ENCODE assay signal across 11 cellular contexts in genomic region chr12:1911598-1912575, GRCh38. TPM values are rescaled to one million over a fixed set of nuclear protein-coding genes. Genes with fewer than 3 reads are reported as not detected.
DNase-seq lines count a peak whose midpoint lies in the region; ATAC-seq and TF ChIP-seq lines count a peak whose summit lies in the region.
"Had no signal": no experiment of that assay in that cellular context is flagged by ENCODE, and none has a peak within 500 bp of the region (broad histone marks: within the 10 kb centered on the region; RNA-seq: fewer than 3 reads in every experiment).

No MANE protein-coding gene starts in this region.

- H3K9me2 ChIP-seq in MM.1S (replicated peaks; ENCODE audit: insufficient read depth, low read length), result no peaks in the 10 kb centered on the region

- no peaks in the 10 kb centered on the region for H3K79me2 ChIP-seq in MM.1S (ENCODE audit: low read length)

- H3K9me3 ChIP-seq in lower lobe of right lung (no peaks in the 10 kb centered on the region), MM.1S (replicated peaks; ENCODE audit: insufficient read depth, low read length) (no peaks in the 10 kb centered on the region)

- H3K27me3 ChIP-seq in lower lobe of right lung (ENCODE audit: low read depth), result no peaks in the 10 kb centered on the region
- no peaks in the 10 kb centered on the region for H3K27me3 ChIP-seq in MM.1S (replicated peaks; ENCODE audit: insufficient read depth, low read length)

- H3K4me1 ChIP-seq in lower lobe of right lung, result peaks cover 6% of the 10 kb centered on the region
- H3K4me1 ChIP-seq in MM.1S (ENCODE audit: low read length), result no peaks in the 10 kb centered on the region

- intact Hi-C loops in lower lobe of right lung (cut with DNase I), result no loop called here

- no peak for ATAC-seq in lower lobe of right lung
- ATAC-seq in GM18867 (IDR thresholded peaks at IDR 0.05; ENCODE audit: unreplicated experiment), result no peak
- ATAC-seq: stimulated activated naive CD8-positive, alpha-beta T cell treated with anti-CD3 and anti-CD28 coated beads, Interleukin-15, Interleukin-2, amounts not matched to agents 100 U/mL and 50 U/mL, for 24 hours had no signal

- TF ChIP-seq CTCF in lower lobe of right lung (IDR thresholded peaks at IDR 0.05) (no peak), MM.1S (IDR thresholded peaks at IDR 0.05; ENCODE audit: low read length) (no peak)

- no peaks in the 10 kb centered on the region for H3F3A ChIP-seq in MM.1S (ENCODE audit: insufficient read depth, low read length)

- H2AFZ ChIP-seq in MM.1S (ENCODE audit: low read length), result no peak overlapping the region

- H3K36me3 ChIP-seq in lower lobe of right lung (no peaks in the 10 kb centered on the region), MM.1S (replicated peaks; ENCODE audit: insufficient read depth, low read length) (no peaks in the 10 kb centered on the region)

- H3K4me3 ChIP-seq in lower lobe of right lung, result no peak overlapping the region
- H3K4me3 ChIP-seq in MM.1S (ENCODE audit: low read length), result no peak overlapping the region

- H3K27ac ChIP-seq in lower lobe of right lung (no peak overlapping the region), MM.1S (ENCODE audit: low read length) (no peak overlapping the region)

- no peaks in the 10 kb centered on the region for H4K20me1 ChIP-seq in MM.1S (ENCODE audit: insufficient read depth, low read length)

- no peak overlapping the region for H3K4me2 ChIP-seq in MM.1S (ENCODE audit: low read depth, low read length)

- DNase-seq in AG08396 (ENCODE audit: low spot score) (peak; percentile 5), DMS79 (lab: John Stamatoyannopoulos, UW) (peak; percentile 36), NCI-H2107 treated with DMSO at 0.1 percent for 48 hours (lab: John Stamatoyannopoulos, UW; ENCODE audit: unreplicated experiment) (peak; percentile 93), lower lobe of right lung (peak; percentile 26), foreskin melanocyte (no peak), MM.1S (no peak)
- DNase-seq in activated naive CD4-positive, alpha-beta T cell treated with Interleukin-2 at 50 U/mL for 16 hours, result no peak
- DNase-seq: NCI-H526 treated with DMSO at 0.1 percent for 48 hours; nephron progenitor cell; stimulated activated naive CD8-positive, alpha-beta T cell treated with anti-CD3 and anti-CD28 coated beads, Interleukin-15, Interleukin-2, amounts not matched to agents 100 U/mL and 50 U/mL, for 24 hours had no signal

- H3K9ac ChIP-seq in MM.1S (ENCODE audit: low read length), result no peak overlapping the region

RNA-seq across cellular contexts. Expression of gene CACNA2D4, which starts 6.6 kb away (rescaled TPM):
- 7.0 TPM for total RNA-seq in lower lobe of right lung

Comparison
In these comparisons a context has a peak if more than half of its experiments do, and no peak if none do; other contexts are left out.
1. DNase-seq: peak in AG08396 (single experiment), DMS79 (single experiment), NCI-H2107 treated with DMSO at 0.1 percent for 48 hours (single experiment) and lower lobe of right lung (single experiment); none in foreskin melanocyte (single experiment), activated naive CD4-positive, alpha-beta T cell treated with Interleukin-2 at 50 U/mL for 16 hours (single experiment) and MM.1S (single experiment).